Comparison of ENCODE assay signal across 19 cellular contexts in genomic region chr10:13907570-13907969, GRCh38.
DNase-seq lines count a peak whose midpoint lies in the region; ATAC-seq, FAIRE-seq and TF ChIP-seq lines count a peak whose summit lies in the region.
"Had no signal": no experiment of that assay in that cellular context is flagged by ENCODE, and none has a peak within 500 bp of the region (broad histone marks: within the 10 kb centered on the region; RNA-seq: fewer than 3 reads in every experiment).

No MANE protein-coding gene starts in this region.

- peak overlapping the region; percentile 47 for H3K27ac ChIP-seq in OCI-LY3 (ENCODE audit: low read length)
- H3K27ac ChIP-seq: BLaER1 had no signal

- no peak overlapping the region for H3K9ac ChIP-seq in OCI-LY3 (ENCODE audit: low read length)
- H3K9ac ChIP-seq: BLaER1 had no signal

- peaks cover 5% of the 10 kb centered on the region for H3K36me3 Mint-ChIP-seq in stimulated activated memory B cell treated with anti-CD40 and anti-IgM and Interleukin-4, amounts not matched to agents 10 μg/mL and 1 μg/mL and 100 μg/mL, for 72 hours
- H3K36me3 Mint-ChIP-seq: CD4-positive, CD25-positive, alpha-beta regulatory T cell had no signal

- H3K4me3 ChIP-seq in OCI-LY3 (ENCODE audit: low read length), result no peak overlapping the region
- H3K4me3 ChIP-seq: BLaER1, K562 had no signal

- H3K4me1 ChIP-seq in OCI-LY3 (ENCODE audit: low read length), result peaks cover 66% of the 10 kb centered on the region
- H3K4me1 ChIP-seq: BLaER1 had no signal

- H3K9me3 ChIP-seq in OCI-LY3 (ENCODE audit: insufficient read depth, low read length), result 0 out of 2 replicates have a peak, but pooled peaks cover 3% of the 10 kb centered on the region
- H3K9me3 ChIP-seq: BLaER1 had no signal

- TF ChIP-seq CTCF in OCI-LY3 (IDR thresholded peaks at IDR 0.05; ENCODE audit: low read depth, low read length), result no peak

- peaks cover 10% of the 10 kb centered on the region for H3K4me1 Mint-ChIP-seq in stimulated activated memory B cell treated with anti-CD40 and anti-IgM and Interleukin-4, amounts not matched to agents 10 μg/mL and 1 μg/mL and 100 μg/mL, for 72 hours

- no peak for TF ChIP-seq POLR2A in GM12891 (IDR thresholded peaks at IDR 0.05; ENCODE audit: low read depth, low read length)

- no peak overlapping the region for H3K27ac Mint-ChIP-seq in stimulated activated memory B cell treated with anti-CD40 and anti-IgM and Interleukin-4, amounts not matched to agents 10 μg/mL and 1 μg/mL and 100 μg/mL, for 72 hours
- H3K27ac Mint-ChIP-seq: CD4-positive, CD25-positive, alpha-beta regulatory T cell had no signal

- DNase-seq in DMS53 (lab: John Stamatoyannopoulos, UW) (peak; percentile 76), GM12891 (ENCODE audit: insufficient read length, low spot score) (no peak), CD1c-positive myeloid dendritic cell (ENCODE audit: extremely low spot score) (no peak)
- no peak for DNase-seq in central memory CD4-positive, alpha-beta T cell
- DNase-seq: 8988T; AML-193; CD4-positive, CD25-positive, alpha-beta regulatory T cell; DMS 273 treated with DMSO at 0.1 percent for 48 hours; DMS79 treated with DMSO at 0.1 percent for 48 hours; EL; GDM1; HCEC 1CT; Karpas-422 had no signal

- H3K9me3 Mint-ChIP-seq in stimulated activated memory B cell treated with anti-CD40 and anti-IgM and Interleukin-4, amounts not matched to agents 10 μg/mL and 1 μg/mL and 100 μg/mL, for 72 hours, result peaks cover 6% of the 10 kb centered on the region

- peaks cover 12% of the 10 kb centered on the region for H3K27me3 Mint-ChIP-seq in stimulated activated memory B cell treated with anti-CD40 and anti-IgM and Interleukin-4, amounts not matched to agents 10 μg/mL and 1 μg/mL and 100 μg/mL, for 72 hours

- H2AFZ ChIP-seq in OCI-LY3 (ENCODE audit: low read depth, low read length), result 0 out of 2 replicates have a peak overlapping the region, but pooled peaks have one; percentile 46

- FAIRE-seq in GM12891 (lab: Jason Lieb, UNC), result no peak
- FAIRE-seq: GM19239, K562 had no signal

- no peak overlapping the region for H3K4me3 Mint-ChIP-seq in stimulated activated memory B cell treated with anti-CD40 and anti-IgM and Interleukin-4, amounts not matched to agents 10 μg/mL and 1 μg/mL and 100 μg/mL, for 72 hours
- H3K4me3 Mint-ChIP-seq: CD4-positive, CD25-positive, alpha-beta regulatory T cell had no signal

- H3K4me2 ChIP-seq in OCI-LY3 (ENCODE audit: low read length), result peak overlapping the region; percentile 51
- H3K4me2 ChIP-seq: BLaER1 had no signal

- no peaks in the 10 kb centered on the region for H3K27me3 ChIP-seq in OCI-LY3 (ENCODE audit: low read depth, low read length)
- H3K27me3 ChIP-seq: BLaER1 had no signal

- no peaks in the 10 kb centered on the region for H3K79me2 ChIP-seq in OCI-LY3 (ENCODE audit: low read length)

- H3K36me3 ChIP-seq in OCI-LY3 (replicated peaks; ENCODE audit: low read depth, low read length), result no peaks in the 10 kb centered on the region
- H3K36me3 ChIP-seq: BLaER1 had no signal

- no peaks in the 10 kb centered on the region for H4K20me1 ChIP-seq in OCI-LY3 (ENCODE audit: insufficient read depth, low read length)
- H4K20me1 ChIP-seq: BLaER1 had no signal

- ATAC-seq in stimulated activated memory B cell treated with anti-CD40 and anti-IgM and Interleukin-4, amounts not matched to agents 10 μg/mL and 1 μg/mL and 100 μg/mL, for 72 hours, result peak; percentile 65
- no peak for ATAC-seq in GM18907 (IDR thresholded peaks at IDR 0.05; ENCODE audit: unreplicated experiment)
- ATAC-seq: K562 had no signal

TF ChIP-seq in GM12891, 5 proteins besides CTCF, POLR2A, EP300 and RAD21:
- TF ChIP-seq TAF1 (IDR thresholded peaks at IDR 0.05; ENCODE audit: low read depth, low read length) (no peak), PAX5 (IDR thresholded peaks at IDR 0.05; ENCODE audit: insufficient read depth, low read length, severe bottlenecking) (no peak), SPI1 (IDR thresholded peaks at IDR 0.05; ENCODE audit: low read depth, low read length) (peak; percentile 28; the same call in 1 of the 2 replicates), POU2F2 (IDR thresholded peaks at IDR 0.05; ENCODE audit: low read depth, low read length) (no peak), POLR2AphosphoS5 (IDR thresholded peaks at IDR 0.05; ENCODE audit: low read depth, low read length) (no peak)
